8 cellular contexts compared by ENCODE assay signal in the genomic region with DNA sequence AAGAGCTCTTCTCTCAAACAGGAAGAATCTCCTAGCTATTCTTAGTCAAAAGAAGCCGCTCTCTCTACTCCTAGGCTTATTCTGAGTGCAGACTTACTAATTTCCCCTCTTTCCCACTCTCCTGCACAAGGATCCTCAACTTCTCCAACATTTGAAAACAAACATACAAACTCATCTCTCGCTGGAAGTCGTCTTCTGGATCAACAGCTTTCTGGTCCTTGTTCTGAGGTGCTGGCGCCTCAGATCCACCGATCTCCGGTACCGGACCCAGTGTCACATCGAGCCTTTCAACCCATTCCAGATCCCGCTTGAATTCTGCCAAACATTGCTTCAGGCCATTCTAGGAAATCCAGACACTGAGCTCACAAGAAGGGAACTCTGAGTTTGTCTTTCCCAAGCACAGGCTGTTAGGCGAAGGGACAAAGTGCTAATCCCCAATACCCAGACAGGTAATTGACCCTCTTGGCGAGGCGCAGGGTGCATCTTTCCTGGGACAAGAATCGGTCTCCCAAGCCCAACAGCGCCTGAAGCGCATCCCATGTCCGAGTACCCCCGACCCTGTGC. TPM values are rescaled to one million over a fixed set of nuclear protein-coding genes. Genes with fewer than 3 reads are reported as not detected.
DNase-seq lines count a peak whose midpoint lies in the region; ATAC-seq and TF ChIP-seq lines count a peak whose summit lies in the region.

No MANE protein-coding gene starts in this region.

- TF ChIP-seq CTCF in PC-3 (conservative IDR thresholded peaks at IDR 0.05; ENCODE audit: low read depth, low read length) (no peak), parathyroid adenoma (IDR thresholded peaks at IDR 0.05) (no peak)

- no peaks in the 10 kb centered on the region for H3F3A ChIP-seq in PC-3 (ENCODE audit: low read length, unreplicated experiment)

- H3K36me3 ChIP-seq in PC-3 (ENCODE audit: low read depth, low read length) (peaks cover 42% of the 10 kb centered on the region), esophagus (ENCODE audit: control insufficient read depth in 2 of 2, insufficient read depth in 2 of 2, low read length in 1 of 2) (peaks cover 10 to 11% of the 10 kb centered on the region in 2 donors), parathyroid adenoma (ENCODE audit: control insufficient read depth, insufficient read depth, low read length) (no peaks in the 10 kb centered on the region)

- H3K9me2 ChIP-seq in PC-3 (replicated peaks; ENCODE audit: low read length), result no peaks in the 10 kb centered on the region

- H3K4me2 ChIP-seq in PC-3 (ENCODE audit: low read length), result peak overlapping the region; percentile 95
- H3K4me2 ChIP-seq in parathyroid adenoma (ENCODE audit: low read length), result peak overlapping the region; percentile 94

- H2AFZ ChIP-seq in PC-3 (ENCODE audit: low read length) (peak overlapping the region; percentile 78), parathyroid adenoma (peak overlapping the region; percentile 90)

- H3K9ac ChIP-seq in PC-3 (ENCODE audit: low read length) (peak overlapping the region; percentile 95), parathyroid adenoma (no peak overlapping the region)

- peak overlapping the region; percentile 21; the same call in 1 of the 2 replicates for H3K27ac ChIP-seq in PC-3 (ENCODE audit: low read length)
- no peak overlapping the region for H3K27ac ChIP-seq in esophagus (ENCODE audit: low read depth in 2 of 2, low read length in 1 of 2)
- H3K27ac ChIP-seq in parathyroid adenoma, result no peak overlapping the region

- H3K4me1 ChIP-seq in PC-3 (ENCODE audit: insufficient read depth, low read length) (peaks cover 12% of the 10 kb centered on the region), esophagus (ENCODE audit: control insufficient read depth in 2 of 2, insufficient read depth in 2 of 2, low read length in 1 of 2) (peaks cover 0 to 7% of the 10 kb centered on the region in 2 donors), parathyroid adenoma (no peaks in the 10 kb centered on the region)

- intact Hi-C loops in PC-3 (cut with micrococcal nuclease), result no loop called here

- POLR2A ChIA-PET in PC-3 (lab: Charles Lee; ENCODE audit: unreplicated experiment), result interaction anchor here (0.6 to 1.2 kb wide), 3 partner anchors 35 to 1053 kb away, joined by 3 to 6 read pairs (median 6); no protein-coding TSS in a partner anchor

- H3K9me3 ChIP-seq in PC-3 (ENCODE audit: low read length) (no peaks in the 10 kb centered on the region), esophagus (ENCODE audit: control insufficient read depth in 2 of 2, insufficient read depth in 1 of 2, low read depth in 1 of 2, low read length in 1 of 2) (no peaks in the 10 kb centered on the region), parathyroid adenoma (ENCODE audit: control insufficient read depth, low read length) (no peaks in the 10 kb centered on the region)

- BruUV-seq in PC-3 (replicated peaks; lab: Mats Ljungman, UMichigan), result no TSS peak

- 14% methylated on average over 17 of the region's 17 CpGs for WGBS in esophagus, 2 donors

- H3K79me2 ChIP-seq in PC-3 (ENCODE audit: low read length), result peaks cover 51% of the 10 kb centered on the region
- no peaks in the 10 kb centered on the region for H3K79me2 ChIP-seq in parathyroid adenoma

- DNase-seq in PC-3 (no peak), GF-D8 (lab: John Stamatoyannopoulos, UW) (no peak), NCI-H1105 treated with DMSO at 0.1 percent for 48 hours (lab: John Stamatoyannopoulos, UW) (no peak), NCI-H2171 treated with DMSO at 0.1 percent for 48 hours (lab: John Stamatoyannopoulos, UW) (no peak)
- DNase-seq in stimulated activated naive CD4-positive, alpha-beta T cell treated with Interleukin-2 at 50 U/mL for 16 hours (lab: John Stamatoyannopoulos, UW), result no peak

- H4K20me1 ChIP-seq in PC-3 (ENCODE audit: low read length), result peaks cover 29% of the 10 kb centered on the region

- ATAC-seq in GM21737 (IDR thresholded peaks at IDR 0.05; ENCODE audit: unreplicated experiment), result peak; percentile 18
- no peak for ATAC-seq in PC-3

- H3K4me3 ChIP-seq in PC-3 (ENCODE audit: low read length) (peak overlapping the region; percentile 100), esophagus (ENCODE audit: low read depth in 1 of 2, low read length in 2 of 2) (peak overlapping the region; percentile 83 to 95), parathyroid adenoma (ENCODE audit: low read depth, low read length) (peak overlapping the region; percentile 96)

- H3K27me3 ChIP-seq in PC-3 (ENCODE audit: low read length) (no peaks in the 10 kb centered on the region), esophagus (ENCODE audit: control insufficient read depth in 1 of 2, insufficient read depth in 2 of 2, low read length in 2 of 2) (no peaks in the 10 kb centered on the region), parathyroid adenoma (ENCODE audit: control insufficient read depth, insufficient read depth, low read length) (no peaks in the 10 kb centered on the region)

- CTCF ChIA-PET in PC-3 (lab: Charles Lee), result interaction anchor here (1.2 kb wide), 1 partner anchor 212 kb away, joined by 4 read pairs; no protein-coding TSS in a partner anchor

RNA-seq across cellular contexts. Expression of a gene that starts 0.7 kb away (rescaled TPM):
- total RNA-seq in PC-3 (2014; rRNA removed), result 274 and 338 TPM in 2 replicates
- polyA plus RNA-seq in esophagus, result 10 to 100 TPM; 30.2 to 72.8 TPM

RNA-seq across cellular contexts. Expression of a gene that starts 0.7 kb away (rescaled TPM):
- total RNA-seq in PC-3 (2014; rRNA removed), result 1.2 and 2.6 TPM in 2 replicates
- under 1 TPM; 0.02 to 0.06 TPM for polyA plus RNA-seq in esophagus
